ENCODE assay signal across 8 cellular contexts in genomic region chr9:89593776-89594427, GRCh38. TPM values are rescaled to one million over a fixed set of nuclear protein-coding genes. Genes with fewer than 3 reads are reported as not detected.
DNase-seq lines count a peak whose midpoint lies in the region; ATAC-seq, FAIRE-seq and TF ChIP-seq lines count a peak whose summit lies in the region.

No MANE protein-coding gene starts in this region.

- no peak overlapping the region for H3K27ac Mint-ChIP-seq in activated T-helper 2 cell treated with anti-CD3 and anti-CD28 coated beads, Interferon-gamma antibody, Interleukin-2, Interleukin-4, amounts not matched to agents 10 μg/mL and 5 μg/mL and 100 μg/mL, durations not matched to agents 14 hours and 24 hours and 36 hours

- H3K4me1 Mint-ChIP-seq in activated T-helper 2 cell treated with anti-CD3 and anti-CD28 coated beads, Interferon-gamma antibody, Interleukin-2, Interleukin-4, amounts not matched to agents 10 μg/mL and 5 μg/mL and 100 μg/mL, durations not matched to agents 14 hours and 24 hours and 36 hours (ENCODE audit: low read depth), result no peaks in the 10 kb centered on the region

- no peak for FAIRE-seq in frontal cortex (lab: Jason Lieb, UNC)

- ATAC-seq in HG02885 (IDR thresholded peaks at IDR 0.05; ENCODE audit: poor library complexity, unreplicated experiment) (peak; percentile 69), left cardiac atrium (peak; percentile 53 to 56), HG03457 (IDR thresholded peaks at IDR 0.05; ENCODE audit: unreplicated experiment) (no peak)

- TF ChIP-seq CTCF in RWPE1 (conservative IDR thresholded peaks at IDR 0.05; ENCODE audit: low read depth), result no peak

- no peak overlapping the region for H3K27ac ChIP-seq in RWPE1

- H3K36me3 Mint-ChIP-seq in activated T-helper 2 cell treated with anti-CD3 and anti-CD28 coated beads, Interferon-gamma antibody, Interleukin-2, Interleukin-4, amounts not matched to agents 10 μg/mL and 5 μg/mL and 100 μg/mL, durations not matched to agents 14 hours and 24 hours and 36 hours (ENCODE audit: low read depth), result no peaks in the 10 kb centered on the region

- DNase-seq in D341Med (ENCODE audit: low spot score) (peak; percentile 76), RWPE1 (ENCODE audit: low spot score) (peak; percentile 47), left cardiac atrium (peak; percentile 41), frontal cortex (ENCODE audit: low spot score in 2 of 2) (no peak)
- DNase-seq in activated T-helper 2 cell treated with anti-CD3 and anti-CD28 coated beads, Interferon-gamma antibody, Interleukin-2, Interleukin-4, amounts not matched to agents 10 μg/mL and 5 μg/mL and 100 μg/mL, durations not matched to agents 14 hours and 24 hours and 36 hours (ENCODE audit: low spot score), result peak; percentile 56
- DNase-seq in stimulated activated CD4-positive, alpha-beta T cell treated with anti-CD3 and anti-CD28 coated beads, Interleukin-15, amount 100 ng/mL, for 24 hours, result peak; percentile 81

- intact Hi-C loops in activated T-helper 2 cell treated with anti-CD3 and anti-CD28 coated beads, Interferon-gamma antibody, Interleukin-2, Interleukin-4, amounts not matched to agents 10 μg/mL and 5 μg/mL and 100 μg/mL, durations not matched to agents 14 hours and 24 hours and 36 hours (cut with micrococcal nuclease), result no loop called here
- intact Hi-C loops in left cardiac atrium (cut with DNase I), result loop anchor here in 1 of 2 donors (10.0 kb wide), 1 partner anchor 1051 kb away; the partner anchor contains the start of gene DIRAS2

- H3K9me3 Mint-ChIP-seq in activated T-helper 2 cell treated with anti-CD3 and anti-CD28 coated beads, Interferon-gamma antibody, Interleukin-2, Interleukin-4, amounts not matched to agents 10 μg/mL and 5 μg/mL and 100 μg/mL, durations not matched to agents 14 hours and 24 hours and 36 hours, result no peaks in the 10 kb centered on the region

- POLR2A ChIA-PET in RWPE1 (lab: Yijun Ruan, JAX; ENCODE audit: low non-redundant PET), result no interaction called here

- CTCF ChIA-PET in RWPE1 (lab: Yijun Ruan, JAX), result interaction anchor here (0.6 to 2.2 kb wide), 15 partner anchors 9 to 511 kb away, joined by 3 to 10 read pairs (median 3); partner anchors contain the start of gene GADD45G

- no peak overlapping the region for H3K4me3 Mint-ChIP-seq in activated T-helper 2 cell treated with anti-CD3 and anti-CD28 coated beads, Interferon-gamma antibody, Interleukin-2, Interleukin-4, amounts not matched to agents 10 μg/mL and 5 μg/mL and 100 μg/mL, durations not matched to agents 14 hours and 24 hours and 36 hours (ENCODE audit: low read depth)

- peaks cover 35% of the 10 kb centered on the region for H3K27me3 Mint-ChIP-seq in activated T-helper 2 cell treated with anti-CD3 and anti-CD28 coated beads, Interferon-gamma antibody, Interleukin-2, Interleukin-4, amounts not matched to agents 10 μg/mL and 5 μg/mL and 100 μg/mL, durations not matched to agents 14 hours and 24 hours and 36 hours (ENCODE audit: low read depth)

RNA-seq across cellular contexts. Expression of gene GADD45G, which starts 10.9 kb away (rescaled TPM):
- total RNA-seq in activated T-helper 2 cell treated with anti-CD3 and anti-CD28 coated beads, Interferon-gamma antibody, Interleukin-2, Interleukin-4, amounts not matched to agents 10 μg/mL and 5 μg/mL and 100 μg/mL, durations not matched to agents 14 hours and 24 hours and 36 hours, result 18.4 and 19.9 TPM in 2 replicates
- 100 to 1,000 TPM; 107 to 128 TPM for total RNA-seq in left cardiac atrium
- 4.5 TPM for total RNA-seq in frontal cortex

Comparison
In these comparisons a context has a peak if more than half of its experiments do, and no peak if none do; other contexts are left out.
1. DNase-seq: peak in D341Med (single experiment), RWPE1 (single experiment), activated T-helper 2 cell treated with anti-CD3 and anti-CD28 coated beads, Interferon-gamma antibody, Interleukin-2, Interleukin-4, amounts not matched to agents 10 μg/mL and 5 μg/mL and 100 μg/mL, durations not matched to agents 14 hours and 24 hours and 36 hours (single experiment), left cardiac atrium (single experiment) and stimulated activated CD4-positive, alpha-beta T cell treated with anti-CD3 and anti-CD28 coated beads, Interleukin-15, amount 100 ng/mL, for 24 hours (single experiment); none in frontal cortex (0 of 2).